ENCODE assay signal across 1 cellular context in the genomic region with DNA sequence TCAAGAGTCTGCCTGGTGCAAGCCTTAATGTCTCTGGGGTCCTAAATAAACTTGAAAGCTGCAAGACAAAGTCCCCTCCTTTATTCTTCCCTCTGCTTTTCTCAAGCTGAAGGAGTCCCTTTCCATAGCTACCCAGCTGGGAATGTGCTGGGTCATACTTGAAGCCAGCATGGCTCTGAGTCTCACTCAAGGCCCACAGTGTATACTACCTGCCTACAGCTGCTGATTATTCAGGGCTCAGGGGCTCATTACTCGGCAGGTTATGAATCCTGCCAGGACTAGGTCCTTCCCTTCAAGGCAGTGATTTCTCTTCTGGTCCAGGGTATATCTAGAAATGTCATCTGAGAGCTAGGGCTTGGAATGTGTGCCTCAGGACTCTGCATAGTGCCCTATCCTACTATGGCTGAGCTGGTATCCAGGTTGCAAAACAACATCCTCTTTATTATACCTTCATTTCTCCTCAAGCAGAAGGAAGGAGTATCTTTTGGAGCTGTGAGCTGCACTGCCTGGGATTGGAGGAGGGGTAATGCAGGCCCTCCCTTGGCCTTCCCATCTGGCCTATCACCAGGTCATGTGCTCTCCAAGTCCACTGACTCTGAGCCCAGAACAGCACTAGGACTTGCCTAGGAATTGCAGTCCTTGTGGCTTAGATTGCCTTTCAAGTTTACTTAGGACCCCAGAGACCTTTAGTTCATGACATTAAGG.
TF ChIP-seq lines count a peak whose summit lies in the region.

No MANE protein-coding gene starts in this region.

TF ChIP-seq in K562, 482 proteins besides CTCF, POLR2A, EP300 and RAD21 (continued from another document):
- TF ChIP-seq, protein P1, sequence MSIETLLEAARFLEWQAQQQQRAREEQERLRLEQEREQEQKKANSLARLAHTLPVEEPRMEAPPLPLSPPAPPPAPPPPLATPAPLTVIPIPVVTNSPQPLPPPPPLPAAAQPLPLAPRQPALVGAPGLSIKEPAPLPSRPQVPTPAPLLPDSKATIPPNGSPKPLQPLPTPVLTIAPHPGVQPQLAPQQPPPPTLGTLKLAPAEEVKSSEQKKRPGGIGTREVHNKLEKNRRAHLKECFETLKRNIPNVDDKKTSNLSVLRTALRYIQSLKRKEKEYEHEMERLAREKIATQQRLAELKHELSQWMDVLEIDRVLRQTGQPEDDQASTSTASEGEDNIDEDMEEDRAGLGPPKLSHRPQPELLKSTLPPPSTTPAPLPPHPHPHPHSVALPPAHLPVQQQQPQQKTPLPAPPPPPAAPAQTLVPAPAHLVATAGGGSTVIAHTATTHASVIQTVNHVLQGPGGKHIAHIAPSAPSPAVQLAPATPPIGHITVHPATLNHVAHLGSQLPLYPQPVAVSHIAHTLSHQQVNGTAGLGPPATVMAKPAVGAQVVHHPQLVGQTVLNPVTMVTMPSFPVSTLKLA (conservative IDR thresholded peaks at IDR 0.05): no peak
- TF ChIP-seq, protein P2, sequence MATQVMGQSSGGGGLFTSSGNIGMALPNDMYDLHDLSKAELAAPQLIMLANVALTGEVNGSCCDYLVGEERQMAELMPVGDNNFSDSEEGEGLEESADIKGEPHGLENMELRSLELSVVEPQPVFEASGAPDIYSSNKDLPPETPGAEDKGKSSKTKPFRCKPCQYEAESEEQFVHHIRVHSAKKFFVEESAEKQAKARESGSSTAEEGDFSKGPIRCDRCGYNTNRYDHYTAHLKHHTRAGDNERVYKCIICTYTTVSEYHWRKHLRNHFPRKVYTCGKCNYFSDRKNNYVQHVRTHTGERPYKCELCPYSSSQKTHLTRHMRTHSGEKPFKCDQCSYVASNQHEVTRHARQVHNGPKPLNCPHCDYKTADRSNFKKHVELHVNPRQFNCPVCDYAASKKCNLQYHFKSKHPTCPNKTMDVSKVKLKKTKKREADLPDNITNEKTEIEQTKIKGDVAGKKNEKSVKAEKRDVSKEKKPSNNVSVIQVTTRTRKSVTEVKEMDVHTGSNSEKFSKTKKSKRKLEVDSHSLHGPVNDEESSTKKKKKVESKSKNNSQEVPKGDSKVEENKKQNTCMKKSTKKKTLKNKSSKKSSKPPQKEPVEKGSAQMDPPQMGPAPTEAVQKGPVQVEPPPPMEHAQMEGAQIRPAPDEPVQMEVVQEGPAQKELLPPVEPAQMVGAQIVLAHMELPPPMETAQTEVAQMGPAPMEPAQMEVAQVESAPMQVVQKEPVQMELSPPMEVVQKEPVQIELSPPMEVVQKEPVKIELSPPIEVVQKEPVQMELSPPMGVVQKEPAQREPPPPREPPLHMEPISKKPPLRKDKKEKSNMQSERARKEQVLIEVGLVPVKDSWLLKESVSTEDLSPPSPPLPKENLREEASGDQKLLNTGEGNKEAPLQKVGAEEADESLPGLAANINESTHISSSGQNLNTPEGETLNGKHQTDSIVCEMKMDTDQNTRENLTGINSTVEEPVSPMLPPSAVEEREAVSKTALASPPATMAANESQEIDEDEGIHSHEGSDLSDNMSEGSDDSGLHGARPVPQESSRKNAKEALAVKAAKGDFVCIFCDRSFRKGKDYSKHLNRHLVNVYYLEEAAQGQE (CRISPR knock-in tag; IDR thresholded peaks at IDR 0.05; ENCODE audit: low read depth): no peak
- TF ChIP-seq, protein P3, sequence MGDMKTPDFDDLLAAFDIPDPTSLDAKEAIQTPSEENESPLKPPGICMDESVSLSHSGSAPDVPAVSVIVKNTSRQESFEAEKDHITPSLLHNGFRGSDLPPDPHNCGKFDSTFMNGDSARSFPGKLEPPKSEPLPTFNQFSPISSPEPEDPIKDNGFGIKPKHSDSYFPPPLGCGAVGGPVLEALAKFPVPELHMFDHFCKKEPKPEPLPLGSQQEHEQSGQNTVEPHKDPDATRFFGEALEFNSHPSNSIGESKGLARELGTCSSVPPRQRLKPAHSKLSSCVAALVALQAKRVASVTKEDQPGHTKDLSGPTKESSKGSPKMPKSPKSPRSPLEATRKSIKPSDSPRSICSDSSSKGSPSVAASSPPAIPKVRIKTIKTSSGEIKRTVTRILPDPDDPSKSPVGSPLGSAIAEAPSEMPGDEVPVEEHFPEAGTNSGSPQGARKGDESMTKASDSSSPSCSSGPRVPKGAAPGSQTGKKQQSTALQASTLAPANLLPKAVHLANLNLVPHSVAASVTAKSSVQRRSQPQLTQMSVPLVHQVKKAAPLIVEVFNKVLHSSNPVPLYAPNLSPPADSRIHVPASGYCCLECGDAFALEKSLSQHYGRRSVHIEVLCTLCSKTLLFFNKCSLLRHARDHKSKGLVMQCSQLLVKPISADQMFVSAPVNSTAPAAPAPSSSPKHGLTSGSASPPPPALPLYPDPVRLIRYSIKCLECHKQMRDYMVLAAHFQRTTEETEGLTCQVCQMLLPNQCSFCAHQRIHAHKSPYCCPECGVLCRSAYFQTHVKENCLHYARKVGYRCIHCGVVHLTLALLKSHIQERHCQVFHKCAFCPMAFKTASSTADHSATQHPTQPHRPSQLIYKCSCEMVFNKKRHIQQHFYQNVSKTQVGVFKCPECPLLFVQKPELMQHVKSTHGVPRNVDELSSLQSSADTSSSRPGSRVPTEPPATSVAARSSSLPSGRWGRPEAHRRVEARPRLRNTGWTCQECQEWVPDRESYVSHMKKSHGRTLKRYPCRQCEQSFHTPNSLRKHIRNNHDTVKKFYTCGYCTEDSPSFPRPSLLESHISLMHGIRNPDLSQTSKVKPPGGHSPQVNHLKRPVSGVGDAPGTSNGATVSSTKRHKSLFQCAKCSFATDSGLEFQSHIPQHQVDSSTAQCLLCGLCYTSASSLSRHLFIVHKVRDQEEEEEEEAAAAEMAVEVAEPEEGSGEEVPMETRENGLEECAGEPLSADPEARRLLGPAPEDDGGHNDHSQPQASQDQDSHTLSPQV (IDR thresholded peaks at IDR 0.05): no peak
- no peak for TF ChIP-seq ZNF79 (CRISPR knock-in tag; IDR thresholded peaks at IDR 0.05; ENCODE audit: low read depth)
- no peak for TF ChIP-seq ZNF232 (CRISPR knock-in tag; IDR thresholded peaks at IDR 0.05)
- TF ChIP-seq BRD9 (IDR thresholded peaks at IDR 0.05; ENCODE audit: low read depth, partially characterized antibody): no peak
- TF ChIP-seq EP400 (IDR thresholded peaks at IDR 0.05): no peak
- no peak for TF ChIP-seq ARID4B (CRISPR knock-in tag; IDR thresholded peaks at IDR 0.05)
- no peak for TF ChIP-seq USF1 (CRISPR knock-in tag; IDR thresholded peaks at IDR 0.05)
- TF ChIP-seq GATAD2B (IDR thresholded peaks at IDR 0.05; ENCODE audit: borderline replicate concordance): no peak
- TF ChIP-seq CBX8 (IDR thresholded peaks at IDR 0.05; ENCODE audit: borderline replicate concordance, extremely low read depth, low read depth, low read length, poor library complexity, severe bottlenecking): no peak
- TF ChIP-seq WHSC1 (IDR thresholded peaks at IDR 0.05; ENCODE audit: low read length): no peak
- TF ChIP-seq, protein P4, sequence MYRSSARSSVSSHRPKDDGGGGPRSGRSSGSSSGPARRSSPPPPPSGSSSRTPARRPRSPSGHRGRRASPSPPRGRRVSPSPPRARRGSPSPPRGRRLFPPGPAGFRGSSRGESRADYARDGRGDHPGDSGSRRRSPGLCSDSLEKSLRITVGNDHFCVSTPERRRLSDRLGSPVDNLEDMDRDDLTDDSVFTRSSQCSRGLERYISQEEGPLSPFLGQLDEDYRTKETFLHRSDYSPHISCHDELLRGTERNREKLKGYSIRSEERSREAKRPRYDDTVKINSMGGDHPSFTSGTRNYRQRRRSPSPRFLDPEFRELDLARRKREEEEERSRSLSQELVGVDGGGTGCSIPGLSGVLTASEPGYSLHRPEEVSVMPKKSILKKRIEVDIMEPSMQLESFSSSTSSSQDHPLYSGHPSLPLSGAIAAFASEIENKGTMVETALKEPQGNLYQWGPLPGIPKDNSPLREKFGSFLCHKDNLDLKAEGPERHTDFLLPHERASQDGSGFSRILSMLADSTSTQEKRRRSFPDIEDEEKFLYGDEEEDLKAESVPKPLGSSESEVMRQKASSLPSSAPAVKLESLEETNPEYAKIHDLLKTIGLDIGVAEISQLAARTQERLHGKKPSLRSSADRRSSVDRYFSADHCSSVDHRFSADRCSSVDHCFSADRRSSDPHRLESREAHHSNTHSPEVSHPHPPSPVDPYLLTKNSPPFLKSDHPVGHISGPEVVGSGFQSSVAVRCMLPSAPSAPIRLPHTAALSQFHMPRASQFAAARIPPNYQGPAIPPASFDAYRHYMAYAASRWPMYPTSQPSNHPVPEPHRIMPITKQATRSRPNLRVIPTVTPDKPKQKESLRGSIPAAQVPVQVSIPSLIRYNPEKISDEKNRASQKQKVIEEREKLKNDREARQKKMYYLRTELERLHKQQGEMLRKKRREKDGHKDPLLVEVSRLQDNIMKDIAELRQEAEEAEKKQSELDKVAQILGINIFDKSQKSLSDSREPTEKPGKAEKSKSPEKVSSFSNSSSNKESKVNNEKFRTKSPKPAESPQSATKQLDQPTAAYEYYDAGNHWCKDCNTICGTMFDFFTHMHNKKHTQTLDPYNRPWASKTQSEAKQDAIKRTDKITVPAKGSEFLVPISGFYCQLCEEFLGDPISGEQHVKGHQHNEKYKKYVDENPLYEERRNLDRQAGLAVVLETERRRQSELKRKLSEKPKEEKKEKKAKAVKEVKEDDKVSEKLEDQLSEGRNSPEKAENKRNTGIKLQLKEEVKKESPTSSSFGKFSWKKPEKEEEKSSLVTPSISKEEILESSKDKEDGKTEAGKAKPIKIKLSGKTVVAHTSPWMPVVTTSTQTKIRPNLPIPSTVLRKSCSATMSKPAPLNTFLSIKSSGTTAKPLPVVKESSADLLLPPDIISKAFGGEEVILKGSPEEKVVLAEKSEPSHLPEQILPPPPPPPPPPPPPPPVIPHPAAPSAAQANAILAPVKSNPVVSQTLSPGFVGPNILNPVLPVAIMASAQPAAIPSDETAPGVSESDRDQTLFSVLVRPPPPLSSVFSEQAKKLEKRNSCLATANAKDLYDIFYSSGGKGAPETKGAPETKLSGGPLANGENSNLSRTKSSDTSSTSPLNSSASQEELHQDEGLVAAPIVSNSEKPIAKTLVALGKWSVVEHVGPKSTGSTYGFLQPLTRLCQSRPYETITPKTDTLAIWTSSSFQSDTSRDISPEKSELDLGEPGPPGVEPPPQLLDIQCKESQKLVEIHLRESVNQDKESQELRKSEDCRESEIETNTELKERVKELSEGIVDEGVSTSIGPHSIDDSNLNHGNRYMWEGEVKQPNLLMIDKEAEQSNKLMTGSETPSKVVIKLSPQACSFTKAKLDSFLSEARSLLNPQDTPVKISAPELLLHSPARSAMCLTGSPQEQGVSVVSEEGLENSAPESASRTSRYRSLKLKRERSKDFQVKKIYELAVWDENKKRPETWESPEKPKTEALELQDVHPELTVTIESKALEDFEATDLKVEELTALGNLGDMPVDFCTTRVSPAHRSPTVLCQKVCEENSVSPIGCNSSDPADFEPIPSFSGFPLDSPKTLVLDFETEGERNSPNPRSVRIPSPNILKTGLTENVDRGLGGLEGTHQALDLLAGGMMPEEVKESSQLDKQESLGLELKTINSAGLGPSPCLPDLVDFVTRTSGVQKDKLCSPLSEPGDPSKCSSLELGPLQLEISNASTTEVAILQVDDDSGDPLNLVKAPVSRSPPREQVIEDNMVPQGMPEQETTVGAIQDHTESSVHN (IDR thresholded peaks at IDR 0.05; ENCODE audit: borderline replicate concordance in 1 of 2, low read depth in 1 of 2): no peak
- no peak for TF ChIP-seq SIN3B (IDR thresholded peaks at IDR 0.05; ENCODE audit: low read depth)
